Comparison of ENCODE assay signal across 1 cellular context in the genomic region with DNA sequence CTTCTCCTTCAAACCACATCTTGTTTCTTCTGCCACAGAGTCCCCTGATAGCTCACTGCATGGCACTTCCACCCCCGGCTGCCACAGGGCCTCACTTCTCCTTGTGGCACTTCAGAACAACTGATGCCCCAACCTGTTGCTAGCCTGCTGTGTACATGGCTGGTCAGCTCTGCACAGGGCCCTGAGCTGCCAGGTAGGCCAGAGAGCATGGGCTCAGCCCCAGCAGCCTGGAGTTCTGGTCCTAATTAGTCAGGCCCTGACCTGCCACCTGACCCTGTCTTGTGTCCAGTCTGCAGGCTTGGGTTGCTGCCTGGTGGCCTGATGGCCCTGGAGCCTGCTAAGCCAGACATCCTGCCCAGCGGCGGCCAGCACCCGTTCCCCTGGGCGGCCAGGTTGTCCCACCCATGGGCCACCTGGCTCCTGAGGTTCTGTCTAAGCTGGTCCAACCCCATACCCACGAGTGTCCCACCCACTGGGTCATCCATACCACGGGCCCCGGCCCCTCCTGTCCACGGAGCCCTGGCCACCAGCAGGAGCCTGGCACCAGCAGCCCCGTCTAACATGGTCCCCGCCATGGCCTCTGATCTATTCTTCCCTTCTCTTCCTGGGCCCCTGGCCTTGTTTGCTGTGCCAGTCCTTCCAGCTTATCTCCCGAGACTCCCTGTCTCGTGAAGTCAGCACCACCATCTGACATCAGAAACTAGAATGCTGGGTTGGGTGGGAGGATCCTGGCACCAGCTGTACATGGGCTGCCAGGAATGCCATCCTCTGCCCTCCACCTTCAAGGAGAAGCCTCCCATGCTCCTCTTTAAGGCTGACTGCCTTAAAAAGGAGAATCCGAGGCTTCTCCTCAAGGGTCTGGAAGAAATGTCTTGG.
TF ChIP-seq lines count a peak whose summit lies in the region.

No MANE protein-coding gene starts in this region.

TF ChIP-seq in HepG2, 621 proteins besides CTCF, POLR2A, EP300 and RAD21 (continued from another document):
- TF ChIP-seq ZNF503 (CRISPR knock-in tag; IDR thresholded peaks at IDR 0.05) (no peak), TBP (CRISPR knock-in tag; IDR thresholded peaks at IDR 0.05) (no peak), HNRNPLL (IDR thresholded peaks at IDR 0.05; ENCODE audit: low read depth, low read length, poor library complexity, severe bottlenecking) (no peak), ZFX (CRISPR knock-in tag; IDR thresholded peaks at IDR 0.05; ENCODE audit: low read depth) (peak; percentile 26; the same call in 1 of the 2 replicates), AGO2 (optimal IDR thresholded peaks at IDR 0.05; ENCODE audit: low read depth, low read length) (peak; percentile 61), ZNF207 (IDR thresholded peaks at IDR 0.05; ENCODE audit: borderline replicate concordance) (no peak), ZNF34 (CRISPR knock-in tag; IDR thresholded peaks at IDR 0.05; ENCODE audit: borderline replicate concordance) (no peak), KLF6 (CRISPR knock-in tag; IDR thresholded peaks at IDR 0.05) (no peak), KDM3A (CRISPR knock-in tag; IDR thresholded peaks at IDR 0.05; ENCODE audit: low read depth) (no peak), CREB3 (CRISPR knock-in tag; IDR thresholded peaks at IDR 0.05) (no peak), U2AF1 (optimal IDR thresholded peaks at IDR 0.05; ENCODE audit: low read depth, low read length) (no peak), MAFF (IDR thresholded peaks at IDR 0.05; ENCODE audit: low read depth, low read length) (no peak), ZSCAN9 (CRISPR knock-in tag; IDR thresholded peaks at IDR 0.05; ENCODE audit: borderline replicate concordance) (no peak), NAIF1 (CRISPR knock-in tag; IDR thresholded peaks at IDR 0.05; ENCODE audit: borderline replicate concordance) (no peak), ZKSCAN1 (IDR thresholded peaks at IDR 0.05; ENCODE audit: low read length) (no peak), ZNF598 (CRISPR knock-in tag; IDR thresholded peaks at IDR 0.05; ENCODE audit: borderline replicate concordance) (no peak), CCDC6 (CRISPR knock-in tag; IDR thresholded peaks at IDR 0.05) (no peak), HOXA3 (CRISPR knock-in tag; IDR thresholded peaks at IDR 0.05) (no peak), CHD4 (IDR thresholded peaks at IDR 0.05; ENCODE audit: borderline replicate concordance, low read length) (no peak), THAP7 (CRISPR knock-in tag; IDR thresholded peaks at IDR 0.05) (no peak), AKAP8 (CRISPR knock-in tag; IDR thresholded peaks at IDR 0.05) (0 out of 2 replicates have a peak, but pooled peaks have one; percentile 60), MNT (IDR thresholded peaks at IDR 0.05) (no peak), FOXJ3 (CRISPR knock-in tag; IDR thresholded peaks at IDR 0.05; ENCODE audit: borderline replicate concordance) (no peak), NR2F6 (IDR thresholded peaks at IDR 0.05) (no peak), NR2F6 (CRISPR knock-in tag; IDR thresholded peaks at IDR 0.05) (peak; percentile 10; the same call in 1 of the 2 replicates), ZNF253 (CRISPR knock-in tag; IDR thresholded peaks at IDR 0.05; ENCODE audit: borderline replicate concordance) (no peak), ZSCAN25 (CRISPR knock-in tag; IDR thresholded peaks at IDR 0.05) (no peak), FOXO1 (CRISPR knock-in tag; IDR thresholded peaks at IDR 0.05) (no peak)
